ENCODE assay signal across 27 cellular contexts in genomic region chr12:118287728-118288127, GRCh38.
"Had no signal": no experiment of that assay in that cellular context is flagged by ENCODE, and none has a peak within 500 bp of the region (broad histone marks: within the 10 kb centered on the region; RNA-seq: fewer than 3 reads in every experiment).

No MANE protein-coding gene starts in this region.

- H3K4me3 Mint-ChIP-seq: activated CD4-positive, alpha-beta T cell treated with anti-CD3 and anti-CD28 coated beads, Interleukin-2, amount 10 ng/mL, durations not matched to agents 7 days and 5 days; activated CD8-positive, alpha-beta memory T cell treated with anti-CD3 and anti-CD28 coated beads, Interleukin-2, amount 10 ng/mL, durations not matched to agents 7 days and 5 days; activated CD8-positive, alpha-beta T cell treated with anti-CD3 and anti-CD28 coated beads, Interleukin-2, amount 10 ng/mL, durations not matched to agents 7 days and 5 days; activated naive CD4-positive, alpha-beta T cell treated with anti-CD3 and anti-CD28 coated beads, Interleukin-2, amount 10 ng/mL, durations not matched to agents 7 days and 5 days; activated naive CD8-positive, alpha-beta T cell treated with anti-CD3 and anti-CD28 coated beads, Interleukin-2, amount 10 ng/mL, durations not matched to agents 7 days and 5 days; activated T-cell treated with anti-CD3 and anti-CD28 coated beads, Interleukin-2, amount 50 U/mL, for 4 hours; brain; central memory CD8-positive, alpha-beta T cell; effector memory CD8-positive, alpha-beta T cell had no signal

- H3K4me1 ChIP-seq: ascending aorta, breast epithelium, foreskin keratinocyte had no signal

- H3K27ac Mint-ChIP-seq: activated CD4-positive, alpha-beta T cell treated with anti-CD3 and anti-CD28 coated beads, Interleukin-2, amount 10 ng/mL, durations not matched to agents 7 days and 5 days; activated CD8-positive, alpha-beta memory T cell treated with anti-CD3 and anti-CD28 coated beads, Interleukin-2, amount 10 ng/mL, durations not matched to agents 7 days and 5 days; activated CD8-positive, alpha-beta T cell treated with anti-CD3 and anti-CD28 coated beads, Interleukin-2, amount 10 ng/mL, durations not matched to agents 7 days and 5 days; activated naive CD4-positive, alpha-beta T cell treated with anti-CD3 and anti-CD28 coated beads, Interleukin-2, amount 10 ng/mL, durations not matched to agents 7 days and 5 days; activated naive CD4-positive, alpha-beta T cell treated with anti-CD3 and anti-CD28 coated beads, Interleukin-2, amount 50 U/mL, for 72 hours; activated naive CD8-positive, alpha-beta T cell treated with anti-CD3 and anti-CD28 coated beads, Interleukin-2, amount 10 ng/mL, durations not matched to agents 7 days and 5 days; brain; effector memory CD8-positive, alpha-beta T cell had no signal

- H3K36me3 ChIP-seq: ascending aorta, breast epithelium, cardiac muscle cell, gastrocnemius medialis had no signal

- H3K4me3 ChIP-seq: ascending aorta, breast epithelium, cardiac muscle cell, esophagus muscularis mucosa, gastrocnemius medialis had no signal

- H3K9me3 Mint-ChIP-seq: activated CD4-positive, alpha-beta T cell treated with anti-CD3 and anti-CD28 coated beads, Interleukin-2, amount 10 ng/mL, durations not matched to agents 7 days and 5 days; activated naive CD4-positive, alpha-beta T cell treated with anti-CD3 and anti-CD28 coated beads, Interleukin-2, amount 10 ng/mL, durations not matched to agents 7 days and 5 days; activated naive CD4-positive, alpha-beta T cell treated with anti-CD3 and anti-CD28 coated beads, Interleukin-2, amount 50 U/mL, for 72 hours; activated naive CD8-positive, alpha-beta T cell treated with anti-CD3 and anti-CD28 coated beads, Interleukin-2, amount 10 ng/mL, durations not matched to agents 7 days and 5 days; activated T-cell treated with anti-CD3 and anti-CD28 coated beads, Interleukin-2, amount 50 U/mL, for 4 hours; central memory CD8-positive, alpha-beta T cell; effector memory CD8-positive, alpha-beta T cell had no signal

- H3K27ac ChIP-seq: ascending aorta, breast epithelium, cardiac muscle cell, esophagus muscularis mucosa, foreskin keratinocyte, gastrocnemius medialis had no signal

- H3K27me3 Mint-ChIP-seq: activated CD4-positive, alpha-beta T cell treated with anti-CD3 and anti-CD28 coated beads, Interleukin-2, amount 10 ng/mL, durations not matched to agents 7 days and 5 days; activated CD8-positive, alpha-beta memory T cell treated with anti-CD3 and anti-CD28 coated beads, Interleukin-2, amount 10 ng/mL, durations not matched to agents 7 days and 5 days; activated naive CD4-positive, alpha-beta T cell treated with anti-CD3 and anti-CD28 coated beads, Interleukin-2, amount 10 ng/mL, durations not matched to agents 7 days and 5 days; activated naive CD8-positive, alpha-beta T cell treated with anti-CD3 and anti-CD28 coated beads, Interleukin-2, amount 10 ng/mL, durations not matched to agents 7 days and 5 days; brain; central memory CD8-positive, alpha-beta T cell; effector memory CD8-positive, alpha-beta T cell had no signal

- H3K36me3 Mint-ChIP-seq: activated naive CD4-positive, alpha-beta T cell treated with anti-CD3 and anti-CD28 coated beads, Interleukin-2, amount 50 U/mL, for 72 hours; brain had no signal

- H3K4me1 Mint-ChIP-seq: activated CD4-positive, alpha-beta T cell treated with anti-CD3 and anti-CD28 coated beads, Interleukin-2, amount 10 ng/mL, durations not matched to agents 7 days and 5 days; activated CD8-positive, alpha-beta memory T cell treated with anti-CD3 and anti-CD28 coated beads, Interleukin-2, amount 10 ng/mL, durations not matched to agents 7 days and 5 days; brain had no signal

- DNase-seq: activated CD4-positive, alpha-beta T cell treated with anti-CD3 and anti-CD28 coated beads for 1 hour; activated CD4-positive, alpha-beta T cell treated with anti-CD3 and anti-CD28 coated beads for 4 hours; activated CD4-positive, alpha-beta T cell treated with anti-CD3 and anti-CD28 coated beads, Interleukin-2, amount 10 ng/mL, durations not matched to agents 7 days and 5 days; activated CD4-positive, alpha-beta T cell treated with anti-CD3 and anti-CD28 coated beads, Interleukin-2, amount 50 U/mL, for 4 hours; activated CD8-positive, alpha-beta memory T cell treated with anti-CD3 and anti-CD28 coated beads, Interleukin-2, amount 10 ng/mL, durations not matched to agents 7 days and 5 days; activated CD8-positive, alpha-beta memory T cell treated with anti-CD3 and anti-CD28 coated beads, Interleukin-2, amount 50 U/mL, for 4 hours; activated CD8-positive, alpha-beta T cell treated with anti-CD3 and anti-CD28 coated beads, Interleukin-2, amount 10 ng/mL, durations not matched to agents 7 days and 5 days; activated gamma-delta T cell; activated naive CD4-positive, alpha-beta T cell; activated naive CD4-positive, alpha-beta T cell treated with anti-CD3 and anti-CD28 coated beads, Interleukin-2, amount 10 ng/mL, durations not matched to agents 7 days and 5 days; activated naive CD8-positive, alpha-beta T cell treated with anti-CD3 and anti-CD28 coated beads, Interleukin-2, amount 10 ng/mL, durations not matched to agents 7 days and 5 days; activated T-cell treated with anti-CD3 and anti-CD28 coated beads, Interleukin-2, amount 50 U/mL, for 4 hours; cortex of kidney; dermis blood vessel endothelial cell; effector CD4-positive, alpha-beta T cell; effector memory CD8-positive, alpha-beta T cell; foreskin keratinocyte; gastrocnemius medialis; glutamatergic neuron; T-helper 2 cell had no signal

- ATAC-seq: activated CD8-positive, alpha-beta memory T cell treated with anti-CD3 and anti-CD28 coated beads, Interleukin-2, amount 10 ng/mL, durations not matched to agents 7 days and 5 days; activated CD8-positive, alpha-beta T cell treated with anti-CD3 and anti-CD28 coated beads, Interleukin-2, amount 10 ng/mL, durations not matched to agents 7 days and 5 days; activated naive CD4-positive, alpha-beta T cell treated with anti-CD3 and anti-CD28 coated beads, Interleukin-2, amount 50 U/mL, for 72 hours; activated T-cell treated with anti-CD3 and anti-CD28 coated beads, Interleukin-2, amount 50 U/mL, for 4 hours; effector memory CD8-positive, alpha-beta T cell; foreskin keratinocyte; gastrocnemius medialis had no signal

- H3K27me3 ChIP-seq: ascending aorta, breast epithelium, cardiac muscle cell, esophagus muscularis mucosa, foreskin keratinocyte, gastrocnemius medialis had no signal

- H3K9me3 ChIP-seq: ascending aorta, breast epithelium, esophagus muscularis mucosa, gastrocnemius medialis had no signal
